Comparison of ENCODE assay signal across 8 cellular contexts in genomic region chr10:5888843-5889623, GRCh38. TPM values are rescaled to one million over a fixed set of nuclear protein-coding genes. Genes with fewer than 3 reads are reported as not detected.
DNase-seq lines count a peak whose midpoint lies in the region; ATAC-seq and TF ChIP-seq lines count a peak whose summit lies in the region.

No MANE protein-coding gene starts in this region.

- H3K9me3 ChIP-seq in CD8-positive, alpha-beta memory T cell (ENCODE audit: low read length) = no peaks in the 10 kb centered on the region
- H3K9me3 ChIP-seq in HUES6 (ENCODE audit: control insufficient read depth, insufficient read depth, low read depth, low read length) (no peaks in the 10 kb centered on the region), WERI-Rb-1 (ENCODE audit: severe bottlenecking) (no peaks in the 10 kb centered on the region), colonic mucosa (no peaks in the 10 kb centered on the region), liver (ENCODE audit: control insufficient read depth in 4 of 4, low read length in 3 of 4) (no peaks in the 10 kb centered on the region)

- peak; percentile 24 to 57 (median 39) for DNase-seq in CD8-positive, alpha-beta memory T cell
- DNase-seq in WERI-Rb-1 = peak; percentile 15
- peak; percentile 37 for DNase-seq in colonic mucosa
- DNase-seq in stimulated activated CD8-positive, alpha-beta memory T cell treated with anti-CD3 and anti-CD28 coated beads, Interleukin-12 subunit alpha, Interleukin-12 subunit beta, amount 100 ng/mL, for 1 hour (ENCODE audit: low read depth) = peak; percentile 4

- no peaks in the 10 kb centered on the region for H3K27me3 ChIP-seq in CD8-positive, alpha-beta memory T cell (ENCODE audit: insufficient read depth, low read length, poor library complexity, severe bottlenecking)
- H3K27me3 ChIP-seq in HUES6 (ENCODE audit: control insufficient read depth, insufficient read depth, low read length) (no peaks in the 10 kb centered on the region), WERI-Rb-1 (ENCODE audit: insufficient read depth, low read depth, severe bottlenecking) (no peaks in the 10 kb centered on the region), colonic mucosa (no peaks in the 10 kb centered on the region), liver (ENCODE audit: control insufficient read depth in 4 of 4, insufficient read depth in 4 of 4, low read length in 3 of 4) (no peaks in the 10 kb centered on the region)

- TF ChIP-seq CTCF in WERI-Rb-1 (IDR thresholded peaks at IDR 0.05; ENCODE audit: low read depth, low read length) = no peak
- TF ChIP-seq CTCF in colonic mucosa (IDR thresholded peaks at IDR 0.05) = no peak
- TF ChIP-seq CTCF in liver (IDR thresholded peaks at IDR 0.05; ENCODE audit: low read depth, low read length, missing input control) = no peak

- peaks cover 0 to 2% (median 0%) of the 10 kb centered on the region in 5 donors for H3K9me3 Mint-ChIP-seq in CD8-positive, alpha-beta memory T cell

- POLR2A ChIA-PET in CD8-positive, alpha-beta memory T cell (lab: Charles Lee) = interaction anchor here (1.0 to 2.0 kb wide), 4 partner anchors 75 to 1899 kb away, joined by 4 to 16 read pairs (median 6); partner anchors contain the start of genes ATP5F1C, GDI2, IL15RA and KIN

- H3K9ac ChIP-seq in HUES6 (ENCODE audit: low read length) = peak overlapping the region; percentile 90
- H3K9ac ChIP-seq in colonic mucosa (ENCODE audit: low read depth in 2 of 2, low read length in 2 of 2) = peak overlapping the region; percentile 76 to 82
- H3K9ac ChIP-seq in liver (ENCODE audit: low read depth in 1 of 2, low read length in 2 of 2) = peak overlapping the region in 1 of 2 donors; percentile 41

- peak overlapping the region; percentile 66 for H3K4me3 ChIP-seq in CD8-positive, alpha-beta memory T cell (ENCODE audit: low read length)
- H3K4me3 ChIP-seq in HUES6 (ENCODE audit: low read depth, low read length) (peak overlapping the region; percentile 98), WERI-Rb-1 (ENCODE audit: low read depth, low read length) (peak overlapping the region; percentile 84), colonic mucosa (peak overlapping the region; percentile 97), liver (ENCODE audit: low read depth in 1 of 3, low read length in 3 of 3) (peak overlapping the region; percentile 65 to 94 (median 75))

- CTCF ChIA-PET in CD8-positive, alpha-beta memory T cell (lab: Charles Lee) = interaction anchor here (0.7 to 1.7 kb wide), 10 partner anchors 12 to 197 kb away, joined by 3 to 6 read pairs (median 3); no protein-coding TSS in a partner anchor

- H3K4me1 ChIP-seq in CD8-positive, alpha-beta memory T cell (ENCODE audit: insufficient read depth, low read length) = peaks cover 37% of the 10 kb centered on the region
- H3K4me1 ChIP-seq in HUES6 (ENCODE audit: control insufficient read depth, insufficient read depth, low read length) (peaks cover 19% of the 10 kb centered on the region; the same call in 1 of the 2 replicates), colonic mucosa (peaks cover 3% of the 10 kb centered on the region), liver (ENCODE audit: control insufficient read depth in 4 of 4, insufficient read depth in 4 of 4, low read length in 3 of 4) (peaks cover 4 to 38% (median 20%) of the 10 kb centered on the region in 4 donors)

- WGBS in liver = under 1% methylated on average over 80 of the region's 80 CpGs

- H3K27ac ChIP-seq in CD8-positive, alpha-beta memory T cell (ENCODE audit: low read depth, low read length) = peak overlapping the region; percentile 38
- peak overlapping the region; percentile 64; the same call in 1 of the 2 replicates for H3K27ac ChIP-seq in HUES6 (ENCODE audit: low read depth, low read length)
- H3K27ac ChIP-seq in WERI-Rb-1 = peak overlapping the region; percentile 65
- peak overlapping the region; percentile 66 for H3K27ac ChIP-seq in colonic mucosa
- H3K27ac ChIP-seq in liver (ENCODE audit: low read depth in 1 of 2, low read length in 2 of 2) = peak overlapping the region; percentile 79 to 81

- H3K27ac Mint-ChIP-seq in CD8-positive, alpha-beta memory T cell = peak overlapping the region in 7 of 8 donors; percentile 10 to 93 (median 76)

- intact Hi-C loops in colonic mucosa (cut with DNase I) = loop anchor here (10.0 kb wide), 1 partner anchor 204 kb away; the partner anchor contains the start of gene TASOR2

- peaks cover 1% of the 10 kb centered on the region for H3K36me3 ChIP-seq in CD8-positive, alpha-beta memory T cell (ENCODE audit: insufficient read depth, low read length)
- H3K36me3 ChIP-seq in HUES6 (ENCODE audit: control insufficient read depth, insufficient read depth, low read length) = peaks cover 41% of the 10 kb centered on the region
- no peaks in the 10 kb centered on the region; the same call in 1 of the 2 replicates for H3K36me3 ChIP-seq in WERI-Rb-1
- H3K36me3 ChIP-seq in colonic mucosa = no peaks in the 10 kb centered on the region
- peaks cover 0 to 12% (median 6%) of the 10 kb centered on the region in 4 donors for H3K36me3 ChIP-seq in liver (ENCODE audit: control insufficient read depth in 4 of 4, insufficient read depth in 3 of 4, low read depth in 1 of 4, low read length in 3 of 4)

- no peaks in the 10 kb centered on the region for H3K27me3 Mint-ChIP-seq in CD8-positive, alpha-beta memory T cell

- H3K36me3 Mint-ChIP-seq in CD8-positive, alpha-beta memory T cell = peaks cover 9 to 35% (median 11%) of the 10 kb centered on the region in 3 donors

- peaks cover 39 to 52% (median 48%) of the 10 kb centered on the region in 3 donors for H3K4me1 Mint-ChIP-seq in CD8-positive, alpha-beta memory T cell

- H3K4me3 Mint-ChIP-seq in CD8-positive, alpha-beta memory T cell = peak overlapping the region; percentile 86 to 97 (median 90)

- ATAC-seq in GM21360 (IDR thresholded peaks at IDR 0.05; ENCODE audit: unreplicated experiment) (peak; percentile 17), GM18873 (IDR thresholded peaks at IDR 0.05; ENCODE audit: low FRiP score, unreplicated experiment) (no peak)

- no peak for TF ChIP-seq RAD21 in liver (IDR thresholded peaks at IDR 0.05)

TF ChIP-seq in liver, 16 proteins besides CTCF, POLR2A, EP300 and RAD21:
- TF ChIP-seq FOXA2 (IDR thresholded peaks at IDR 0.05) = no peak

RNA-seq across cellular contexts. Expression of gene ANKRD16, which starts 0.7 kb away (rescaled TPM):
- total RNA-seq in CD8-positive, alpha-beta memory T cell = 1 to 10 TPM; 7.2 to 8.5 TPM
- 3.2 TPM for polyA plus RNA-seq in CD8-positive, alpha-beta memory T cell
- total RNA-seq in colonic mucosa (1 to 10 TPM; 5.5 to 8.1 TPM), liver (1 to 10 TPM; 2.0 to 3.6 TPM)
- polyA plus RNA-seq in liver = 1 to 10 TPM; 1.1 to 2.7 TPM

RNA-seq across cellular contexts. Expression of gene FBH1, which starts 1.0 kb away (rescaled TPM):
- total RNA-seq in CD8-positive, alpha-beta memory T cell = 10 to 100 TPM; 58.7 to 59.3 TPM
- polyA plus RNA-seq in CD8-positive, alpha-beta memory T cell = 82.2 TPM
- total RNA-seq in colonic mucosa = 10 to 100 TPM; 67.7 to 87.5 TPM
- 10 to 100 TPM; 58.1 to 58.4 TPM for total RNA-seq in liver
- polyA plus RNA-seq in liver = 10 to 100 TPM; 19.9 to 38.1 TPM
